ENCODE assay signal across 15 cellular contexts in the genomic region with DNA sequence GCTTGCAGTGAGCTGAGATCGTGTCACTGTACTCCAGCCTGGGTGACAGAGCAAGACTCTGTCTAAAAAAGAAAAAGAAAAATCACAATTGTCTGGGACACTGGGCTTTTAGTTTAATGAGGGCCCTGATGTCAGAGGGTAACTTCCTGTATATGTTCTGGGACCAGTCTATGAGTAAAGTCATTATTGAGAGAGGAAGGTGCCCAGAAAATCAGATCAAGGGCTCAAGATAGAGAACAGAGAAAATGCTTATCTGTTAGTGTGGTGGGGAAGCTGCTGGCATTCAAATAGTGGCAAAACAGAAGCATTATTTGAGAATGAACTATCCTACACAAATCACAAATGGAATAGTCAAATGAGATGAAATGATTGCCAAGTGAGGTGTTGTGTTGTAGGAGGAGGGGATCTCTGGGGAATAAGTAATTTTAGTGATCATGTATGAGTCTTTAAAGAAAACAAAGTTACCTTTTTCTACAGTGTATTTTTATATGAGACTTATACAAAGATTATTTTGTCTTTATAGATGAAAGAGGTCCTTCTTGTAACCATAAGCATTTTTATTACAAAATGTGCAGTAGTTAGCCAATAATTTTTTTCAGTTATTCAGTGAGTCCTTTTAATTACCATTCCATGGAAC. TPM values are rescaled to one million over a fixed set of nuclear protein-coding genes. Genes with fewer than 3 reads are reported as not detected.
DNase-seq lines count a peak whose midpoint lies in the region; ATAC-seq and TF ChIP-seq lines count a peak whose summit lies in the region.
"Had no signal": no experiment of that assay in that cellular context is flagged by ENCODE, and none has a peak within 500 bp of the region (broad histone marks: within the 10 kb centered on the region; RNA-seq: fewer than 3 reads in every experiment).

No MANE protein-coding gene starts in this region.

- no peak for DNase-seq in cardiac muscle cell (ENCODE audit: low read depth in 1 of 2, low spot score in 1 of 2)
- no peak for DNase-seq in Right ventricle myocardium superior
- peak; percentile 80 for DNase-seq in SK-MEL-5 (ENCODE audit: low read depth, low spot score)
- no peak for DNase-seq in central memory CD8-positive, alpha-beta T cell (ENCODE audit: low spot score in 2 of 2)
- DNase-seq in inferior parietal cortex (ENCODE audit: extremely low spot score): no peak
- DNase-seq in activated effector memory CD4-positive, alpha-beta T cell treated with anti-CD3 and anti-CD28 coated beads, Interleukin-2, amount 50 U/mL, for 16 hours: no peak
- DNase-seq in GM19240 (ENCODE audit: insufficient read length, low spot score): no peak
- DNase-seq: activated CD4-positive, alpha-beta T cell treated with anti-CD3 and anti-CD28 coated beads for 1 hour; effector CD8-positive, alpha-beta T cell; MV-4-11; NCI-H2107; substantia nigra had no signal

- no peaks in the 10 kb centered on the region for H3K27me3 Mint-ChIP-seq in central memory CD8-positive, alpha-beta T cell

- peaks cover 51% of the 10 kb centered on the region for H3K4me1 Mint-ChIP-seq in central memory CD8-positive, alpha-beta T cell

- H3K36me3 Mint-ChIP-seq in central memory CD8-positive, alpha-beta T cell (ENCODE audit: insufficient read depth): peaks cover 60% of the 10 kb centered on the region

- TF ChIP-seq CTCF in cardiac muscle cell (IDR thresholded peaks at IDR 0.05; ENCODE audit: low read depth, low read length): no peak

- ATAC-seq in Right ventricle myocardium superior (ENCODE audit: poor library complexity): no peak
- no peak for ATAC-seq in central memory CD8-positive, alpha-beta T cell (replicated peaks; ENCODE audit: extremely low read depth, poor library complexity, severe bottlenecking)
- ATAC-seq: Panc1 had no signal

- H3K27ac Mint-ChIP-seq in central memory CD8-positive, alpha-beta T cell (ENCODE audit: low read depth): peak overlapping the region; percentile 3

- peaks cover 3% of the 10 kb centered on the region for H3K4me1 ChIP-seq in cardiac muscle cell (ENCODE audit: low read depth)
- peaks cover 28 to 36% (median 30%) of the 10 kb centered on the region in 3 donors for H3K4me1 ChIP-seq in skeletal muscle tissue (ENCODE audit: control insufficient read depth in 3 of 3, insufficient read depth in 3 of 3, low read length in 3 of 3)

- in situ Hi-C loops in SK-MEL-5 (cut with HindIII; ENCODE audit: low pct_unique_long_range_greater_than_20kb, low sequenced_read_pairs): no loop called here

- no peaks in the 10 kb centered on the region for H3K9me3 Mint-ChIP-seq in central memory CD8-positive, alpha-beta T cell

- H3K9me3 ChIP-seq in cardiac muscle cell (ENCODE audit: low read depth) (no peaks in the 10 kb centered on the region), skeletal muscle tissue (ENCODE audit: control insufficient read depth in 3 of 3, low read length in 3 of 3) (no peaks in the 10 kb centered on the region)
- H3K9me3 ChIP-seq: prostate gland had no signal

- H3K9ac ChIP-seq in skeletal muscle tissue (ENCODE audit: low read depth in 1 of 3, low read length in 3 of 3): no peak overlapping the region

- intact Hi-C loops in Right ventricle myocardium superior (cut with DNase I): no loop called here

- H3K27ac ChIP-seq in cardiac muscle cell: peak overlapping the region; percentile 2
- peak overlapping the region; percentile 5 for H3K27ac ChIP-seq in skeletal muscle tissue (ENCODE audit: low read depth, low read length)
- H3K27ac ChIP-seq: prostate gland had no signal

- H3K4me3 ChIP-seq in cardiac muscle cell (no peak overlapping the region), skeletal muscle tissue (ENCODE audit: low read length in 3 of 3) (no peak overlapping the region)
- H3K4me3 ChIP-seq: prostate gland had no signal

- H3K27me3 ChIP-seq in cardiac muscle cell: no peaks in the 10 kb centered on the region
- H3K27me3 ChIP-seq in skeletal muscle tissue (ENCODE audit: control insufficient read depth in 3 of 3, insufficient read depth in 3 of 3, low read length in 3 of 3): no peaks in the 10 kb centered on the region

- H3K4me3 Mint-ChIP-seq in central memory CD8-positive, alpha-beta T cell: no peak overlapping the region

- H3K36me3 ChIP-seq in cardiac muscle cell (peaks cover 13% of the 10 kb centered on the region), skeletal muscle tissue (ENCODE audit: control insufficient read depth in 3 of 3, insufficient read depth in 3 of 3, low read length in 3 of 3) (peaks cover 5 to 17% (median 6%) of the 10 kb centered on the region in 3 donors)
- H3K36me3 ChIP-seq: prostate gland had no signal

RNA-seq across cellular contexts. Expression of gene ARIH2, which starts 13.4 kb away (rescaled TPM):
- 89.3 and 116 TPM in 2 replicates for total RNA-seq in cardiac muscle cell
- 78.1 and 78.6 TPM in 2 replicates for polyA plus RNA-seq in cardiac muscle cell
- total RNA-seq in Right ventricle myocardium superior: 164 TPM
- 138 and 143 TPM in 2 replicates for total RNA-seq in SK-MEL-5 (2014; rRNA removed; shearing (Covaris generic))
- 125 and 131 TPM in 2 replicates for polyA plus RNA-seq in SK-MEL-5 (2015; cell fraction: cytosol; rRNA removed)
- 458 and 464 TPM in 2 replicates for polyA plus RNA-seq in SK-MEL-5 (2015; cell fraction: nucleus; rRNA removed)
- total RNA-seq in skeletal muscle tissue: 51.7 TPM

RNA-seq across cellular contexts. Expression of gene SLC25A20, which starts 33.4 kb away (rescaled TPM):
- 20.9 and 25.1 TPM in 2 replicates for total RNA-seq in cardiac muscle cell
- 24.0 and 28.2 TPM in 2 replicates for polyA plus RNA-seq in cardiac muscle cell
- total RNA-seq in Right ventricle myocardium superior: 140 TPM
- total RNA-seq in SK-MEL-5 (2014; rRNA removed; shearing (Covaris generic)): 21.4 and 26.5 TPM in 2 replicates
- polyA plus RNA-seq in SK-MEL-5 (2015; cell fraction: cytosol; rRNA removed): 24.7 and 27.8 TPM in 2 replicates
- polyA plus RNA-seq in SK-MEL-5 (2015; cell fraction: nucleus; rRNA removed): 18.4 and 21.4 TPM in 2 replicates
- total RNA-seq in skeletal muscle tissue: 15.1 TPM

RNA-seq across cellular contexts. Expression of gene P4HTM, which starts 58.0 kb away (rescaled TPM):
- total RNA-seq in cardiac muscle cell: 63.3 and 76.5 TPM in 2 replicates
- polyA plus RNA-seq in cardiac muscle cell: 60.4 and 84.7 TPM in 2 replicates
- total RNA-seq in Right ventricle myocardium superior: 25.1 TPM
- not detected in 2 replicates for total RNA-seq in SK-MEL-5 (2014; rRNA removed; shearing (Covaris generic))
- polyA plus RNA-seq in SK-MEL-5 (2015; cell fraction: cytosol; rRNA removed): not detected in 2 replicates
- polyA plus RNA-seq in SK-MEL-5 (2015; cell fraction: nucleus; rRNA removed): not detected in 2 replicates
- 17.2 TPM for total RNA-seq in skeletal muscle tissue

Comparison
In these comparisons a context has a peak if more than half of its experiments do, and no peak if none do; other contexts are left out.
1. RNA of gene P4HTM, which starts 58.0 kb away (total RNA-seq): 63.3 to 76.5 TPM in cardiac muscle cell, 25.1 TPM in Right ventricle myocardium superior (single experiment) and 17.2 TPM in skeletal muscle tissue (single experiment); not detected in SK-MEL-5; every median in the first group is over 10 times any median in the second.